In genomic region chr1:6245086-6245868, GRCh38 we compare ENCODE assay signal across 8 cellular contexts. TPM values are rescaled to one million over a fixed set of nuclear protein-coding genes. Genes with fewer than 3 reads are reported as not detected.
DNase-seq lines count a peak whose midpoint lies in the region; ATAC-seq lines count a peak whose summit lies in the region.

No MANE protein-coding gene starts in this region.

- POLR2A ChIA-PET in activated CD4-positive, alpha-beta memory T cell treated with anti-CD3 and anti-CD28 coated beads, Interleukin-2, amount 10 ng/mL, durations not matched to agents 7 days and 5 days (lab: Charles Lee), result interaction anchor here (1.1 to 2.5 kb wide), 5 partner anchors 9 to 149 kb away, joined by 3 to 12 read pairs (median 7); partner anchors contain the start of genes ACOT7 and ICMT

- no peak overlapping the region for H3K9ac ChIP-seq in mesenchymal stem cell (ENCODE audit: low read length)

- H3K27ac Mint-ChIP-seq in activated CD4-positive, alpha-beta memory T cell treated with anti-CD3 and anti-CD28 coated beads, Interleukin-2, amount 10 ng/mL, durations not matched to agents 7 days and 5 days, result no peak overlapping the region

- CTCF ChIA-PET in activated CD4-positive, alpha-beta memory T cell treated with anti-CD3 and anti-CD28 coated beads, Interleukin-2, amount 10 ng/mL, durations not matched to agents 7 days and 5 days (lab: Charles Lee), result interaction anchor here (0.5 to 4.2 kb wide), 30 partner anchors 9 to 245 kb away, joined by 3 to 61 read pairs (median 6); partner anchors contain the start of genes ACOT7, ESPN, GPR153 and ICMT

- H2BK5ac ChIP-seq in mesenchymal stem cell (ENCODE audit: low read depth, low read length, poor library complexity, severe bottlenecking), result no peak overlapping the region

- no peak overlapping the region for H2AK5ac ChIP-seq in mesenchymal stem cell (ENCODE audit: low read length, severe bottlenecking)

- H3K27me3 Mint-ChIP-seq in activated CD4-positive, alpha-beta memory T cell treated with anti-CD3 and anti-CD28 coated beads, Interleukin-2, amount 10 ng/mL, durations not matched to agents 7 days and 5 days, result peaks cover 59% of the 10 kb centered on the region

- H3K14ac ChIP-seq in mesenchymal stem cell (ENCODE audit: low read length in 2 of 2), result no peak overlapping the region

- H3K4me1 Mint-ChIP-seq in activated CD4-positive, alpha-beta memory T cell treated with anti-CD3 and anti-CD28 coated beads, Interleukin-2, amount 10 ng/mL, durations not matched to agents 7 days and 5 days, result peaks cover 24% of the 10 kb centered on the region

- no peaks in the 10 kb centered on the region for H3K9me3 Mint-ChIP-seq in activated CD4-positive, alpha-beta memory T cell treated with anti-CD3 and anti-CD28 coated beads, Interleukin-2, amount 10 ng/mL, durations not matched to agents 7 days and 5 days

- no peaks in the 10 kb centered on the region for H3K79me1 ChIP-seq in mesenchymal stem cell (replicated peaks; ENCODE audit: low read length, poor library complexity, severe bottlenecking)

- 3% methylated on average over 53 of the region's 79 CpGs for WGBS in mesenchymal stem cell

- no peak overlapping the region for H3K4me3 ChIP-seq in mesenchymal stem cell (ENCODE audit: insufficient read depth in 1 of 2, low read depth in 1 of 2, low read length in 2 of 2)

- no peak overlapping the region for H2AFZ ChIP-seq in mesenchymal stem cell (ENCODE audit: low read depth, low read length)

- H3K27me3 ChIP-seq in mesenchymal stem cell (ENCODE audit: control insufficient read depth in 1 of 2, insufficient read depth in 1 of 2, low read length in 2 of 2), result peaks cover 74 to 79% of the 10 kb centered on the region in 2 experiments

- H2BK12ac ChIP-seq in mesenchymal stem cell (ENCODE audit: low read length in 2 of 2), result no peak overlapping the region

- DNase-seq in GM03348 (ENCODE audit: low spot score) (peak; percentile 94), NCI-H526 (lab: John Stamatoyannopoulos, UW) (peak; percentile 59 to 91), mesenchymal stem cell (peak; percentile 75)
- peak; percentile 83 for DNase-seq in activated CD4-positive, alpha-beta memory T cell treated with anti-CD3 and anti-CD28 coated beads, Interleukin-2, amount 10 ng/mL, durations not matched to agents 7 days and 5 days
- peak; percentile 71 for DNase-seq in effector CD4-positive, alpha-beta T cell
- peak; percentile 66 to 67 for DNase-seq in stimulated activated CD8-positive, alpha-beta memory T cell treated with anti-CD3 and anti-CD28 coated beads, Interleukin-15, amount 100 ng/mL, for 48 hours (ENCODE audit: low read depth in 2 of 2)

- ATAC-seq in HG03045 (IDR thresholded peaks at IDR 0.05; ENCODE audit: unreplicated experiment), result peak; percentile 39
- ATAC-seq in HG02852 (IDR thresholded peaks at IDR 0.05; ENCODE audit: unreplicated experiment), result no peak

- H3K23ac ChIP-seq in mesenchymal stem cell (ENCODE audit: low read length in 2 of 2), result peak overlapping the region in 1 of 2 experiments; percentile 11

- no peak overlapping the region for H3K27ac ChIP-seq in mesenchymal stem cell (ENCODE audit: low read length, poor library complexity, severe bottlenecking)

- no peaks in the 10 kb centered on the region for H3K9me3 ChIP-seq in mesenchymal stem cell (ENCODE audit: control insufficient read depth, low read length)

- no peak overlapping the region for H3K4me3 Mint-ChIP-seq in activated CD4-positive, alpha-beta memory T cell treated with anti-CD3 and anti-CD28 coated beads, Interleukin-2, amount 10 ng/mL, durations not matched to agents 7 days and 5 days

- H4K8ac ChIP-seq in mesenchymal stem cell (ENCODE audit: low read length), result no peak overlapping the region

- H3K4me2 ChIP-seq in mesenchymal stem cell (ENCODE audit: low read length, poor library complexity, severe bottlenecking), result peak overlapping the region; percentile 75

- H3K36me3 Mint-ChIP-seq in activated CD4-positive, alpha-beta memory T cell treated with anti-CD3 and anti-CD28 coated beads, Interleukin-2, amount 10 ng/mL, durations not matched to agents 7 days and 5 days (ENCODE audit: low read depth), result no peaks in the 10 kb centered on the region

- no peak overlapping the region for H3K18ac ChIP-seq in mesenchymal stem cell (ENCODE audit: low read depth in 1 of 2, low read length in 2 of 2)

- no peak overlapping the region for H3K4ac ChIP-seq in mesenchymal stem cell (ENCODE audit: low read depth in 1 of 2, low read length in 2 of 2)

- H4K91ac ChIP-seq in mesenchymal stem cell (ENCODE audit: low read length), result no peak overlapping the region

- peaks cover 40% of the 10 kb centered on the region for H3K4me1 ChIP-seq in mesenchymal stem cell (ENCODE audit: control insufficient read depth, insufficient read depth, low read depth, low read length)

- H2BK15ac ChIP-seq in mesenchymal stem cell (ENCODE audit: low read depth, poor library complexity, severe bottlenecking), result peak overlapping the region; percentile 40

- no peak overlapping the region for H2BK120ac ChIP-seq in mesenchymal stem cell (ENCODE audit: low read depth, low read length)

- no peaks in the 10 kb centered on the region for H3K36me3 ChIP-seq in mesenchymal stem cell (ENCODE audit: control insufficient read depth in 1 of 2, insufficient read depth in 2 of 2, low read depth in 1 of 2, low read length in 2 of 2)

RNA-seq across cellular contexts. Expression of gene HES3, which starts 1.3 kb away (rescaled TPM):
- total RNA-seq in activated CD4-positive, alpha-beta memory T cell treated with anti-CD3 and anti-CD28 coated beads, Interleukin-2, amount 10 ng/mL, durations not matched to agents 7 days and 5 days, result not detected
- polyA plus RNA-seq in mesenchymal stem cell (2013, experiment 1 of 2), result not detected
- polyA plus RNA-seq in mesenchymal stem cell (2013, experiment 2 of 2), result not detected

RNA-seq across cellular contexts. Expression of gene ICMT, which starts 9.5 kb away (rescaled TPM):
- total RNA-seq in activated CD4-positive, alpha-beta memory T cell treated with anti-CD3 and anti-CD28 coated beads, Interleukin-2, amount 10 ng/mL, durations not matched to agents 7 days and 5 days, result 10 to 100 TPM; 49.8 to 49.9 TPM
- 52.7 TPM for polyA plus RNA-seq in mesenchymal stem cell (2013, experiment 1 of 2)
- polyA plus RNA-seq in mesenchymal stem cell (2013, experiment 2 of 2), result 52.5 TPM

RNA-seq across cellular contexts. Expression of gene GPR153, which starts 15.6 kb away (rescaled TPM):
- total RNA-seq in activated CD4-positive, alpha-beta memory T cell treated with anti-CD3 and anti-CD28 coated beads, Interleukin-2, amount 10 ng/mL, durations not matched to agents 7 days and 5 days, result 1 to 10 TPM; 3.9 to 4.4 TPM
- polyA plus RNA-seq in mesenchymal stem cell (2013, experiment 1 of 2), result 4.9 TPM
- polyA plus RNA-seq in mesenchymal stem cell (2013, experiment 2 of 2), result 5.1 TPM

RNA-seq across cellular contexts. Expression of gene RNF207, which starts 39.4 kb away (rescaled TPM):
- total RNA-seq in activated CD4-positive, alpha-beta memory T cell treated with anti-CD3 and anti-CD28 coated beads, Interleukin-2, amount 10 ng/mL, durations not matched to agents 7 days and 5 days, result 10 to 100 TPM; 12.4 to 16.4 TPM
- polyA plus RNA-seq in mesenchymal stem cell (2013, experiment 1 of 2), result 3.3 TPM
- polyA plus RNA-seq in mesenchymal stem cell (2013, experiment 2 of 2), result 3.0 TPM

RNA-seq across cellular contexts. Expression of gene RPL22, which starts 45.9 kb away (rescaled TPM):
- 100 to 1,000 TPM; 258 to 298 TPM for total RNA-seq in activated CD4-positive, alpha-beta memory T cell treated with anti-CD3 and anti-CD28 coated beads, Interleukin-2, amount 10 ng/mL, durations not matched to agents 7 days and 5 days
- 897 TPM for polyA plus RNA-seq in mesenchymal stem cell (2013, experiment 1 of 2)
- polyA plus RNA-seq in mesenchymal stem cell (2013, experiment 2 of 2), result 851 TPM
